ENCODE assay signal across 7 cellular contexts in genomic region chr7:105352018-105352612, GRCh38. TPM values are rescaled to one million over a fixed set of nuclear protein-coding genes. Genes with fewer than 3 reads are reported as not detected.
DNase-seq lines count a peak whose midpoint lies in the region; ATAC-seq and TF ChIP-seq lines count a peak whose summit lies in the region.

No MANE protein-coding gene starts in this region.

- no peak for TF ChIP-seq POLR2A in adrenal gland (IDR thresholded peaks at IDR 0.05)

- H3K36me3 ChIP-seq in adrenal gland (replicated peaks in 1 of 2) (no peaks in the 10 kb centered on the region), WERI-Rb-1 (no peaks in the 10 kb centered on the region)

- in situ Hi-C loops in SK-MEL-5 (cut with HindIII; ENCODE audit: low pct_unique_long_range_greater_than_20kb, low sequenced_read_pairs): no loop called here

- intact Hi-C loops in adrenal gland (cut with DNase I): no loop called here

- H3K27ac ChIP-seq in adrenal gland (peak overlapping the region in 2 of 5 donors; percentile 33 to 34), WERI-Rb-1 (no peak overlapping the region)

- H3K4me3 ChIP-seq in adrenal gland (no peak overlapping the region), WERI-Rb-1 (ENCODE audit: low read depth, low read length) (no peak overlapping the region)

- peaks cover 11 to 34% of the 10 kb centered on the region in 2 donors for H3K4me1 ChIP-seq in adrenal gland (replicated peaks in 1 of 2)

- ATAC-seq in GM19025 (IDR thresholded peaks at IDR 0.05; ENCODE audit: low read depth, unreplicated experiment) (peak; percentile 90), HG03135 (IDR thresholded peaks at IDR 0.05; ENCODE audit: unreplicated experiment) (peak; percentile 75)

- WGBS in adrenal gland, 4 donors: 34 to 55% (median 49%) methylated on average over 3 of the region's 3 CpGs

- H3K9me3 ChIP-seq in adrenal gland (replicated peaks in 1 of 3) (no peaks in the 10 kb centered on the region), WERI-Rb-1 (ENCODE audit: severe bottlenecking) (no peaks in the 10 kb centered on the region)

- no peaks in the 10 kb centered on the region for H3K27me3 ChIP-seq in adrenal gland
- H3K27me3 ChIP-seq in WERI-Rb-1 (ENCODE audit: insufficient read depth, low read depth, severe bottlenecking): no peaks in the 10 kb centered on the region

- DNase-seq in SK-MEL-5 (ENCODE audit: low read depth, low spot score): peak; percentile 69
- DNase-seq in adrenal gland: peak; percentile 30 to 73 (median 47)
- peak; percentile 64 for DNase-seq in hepatic stellate cell (ENCODE audit: low spot score)
- DNase-seq in stimulated activated CD4-positive, alpha-beta T cell treated with anti-CD3 and anti-CD28 coated beads, Interleukin-15, amount 100 ng/mL, for 48 hours (ENCODE audit: low read depth in 2 of 2): peak; percentile 24 to 25
- DNase-seq in WERI-Rb-1: no peak

- TF ChIP-seq CTCF in adrenal gland (IDR thresholded peaks at IDR 0.05) (no peak), WERI-Rb-1 (IDR thresholded peaks at IDR 0.05; ENCODE audit: low read depth, low read length) (no peak)

RNA-seq across cellular contexts. Expression of gene SRPK2, which starts 36.6 kb away (rescaled TPM):
- 59.8 and 67.1 TPM in 2 replicates for total RNA-seq in SK-MEL-5 (2014; rRNA removed; shearing (Covaris generic))
- 62.3 and 65.2 TPM in 2 replicates for polyA plus RNA-seq in SK-MEL-5 (2015; cell fraction: cytosol; rRNA removed)
- polyA plus RNA-seq in SK-MEL-5 (2015; cell fraction: nucleus; rRNA removed): 54.9 and 65.6 TPM in 2 replicates
- 10 to 100 TPM; 29.9 to 64.7 (median 36.8) TPM for total RNA-seq in adrenal gland
- polyA plus RNA-seq in adrenal gland: 10 to 100 TPM in 2 of 3 donors, 1 to 10 TPM in 1; 7.3 to 37.8 (median 11.9) TPM
